In the genomic region with DNA sequence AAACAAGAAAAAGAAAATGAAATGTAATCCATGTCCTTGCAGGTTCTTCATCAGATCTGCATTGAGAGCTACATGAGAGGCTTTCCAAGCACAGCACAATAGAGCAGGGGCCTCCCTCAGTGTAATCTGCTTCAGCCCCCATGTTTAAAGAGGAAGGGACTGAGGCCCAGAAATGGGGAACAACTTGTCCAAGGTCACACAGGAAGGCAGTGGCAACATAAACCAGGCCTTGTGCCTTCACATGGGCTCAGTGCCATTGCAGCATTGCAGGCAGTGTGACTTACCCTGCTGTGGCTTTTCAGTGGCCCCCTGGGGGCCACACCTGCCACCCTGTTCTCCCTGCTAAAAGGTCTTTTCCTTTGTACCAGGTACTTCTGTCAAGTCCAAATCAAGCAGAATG, we compare ENCODE assay signal across 20 cellular contexts.
"Had no signal": no experiment of that assay in that cellular context is flagged by ENCODE, and none has a peak within 500 bp of the region (broad histone marks: within the 10 kb centered on the region; RNA-seq: fewer than 3 reads in every experiment).

No MANE protein-coding gene starts in this region.

- H3K9me3 Mint-ChIP-seq: stimulated activated naive B cell treated with anti-CD40 and anti-IgM and Interleukin-4, amounts not matched to agents 10 μg/mL and 1 μg/mL and 100 μg/mL, for 72 hours; stimulated activated naive CD8-positive, alpha-beta T cell treated with anti-CD3 and anti-CD28 coated beads, Interleukin-15, amount 100 ng/mL, for 72 hours had no signal

- H3K36me3 ChIP-seq: gastrocnemius medialis, heart right ventricle, right atrium auricular region, sigmoid colon, tibial nerve, upper lobe of right lung, vagina had no signal

- H3K4me3 ChIP-seq: dorsolateral prefrontal cortex, gastrocnemius medialis, heart right ventricle, right atrium auricular region, sigmoid colon, skin epidermis, testis, tibial nerve, upper lobe of right lung, vagina had no signal

- H3K36me3 Mint-ChIP-seq: naive thymus-derived CD4-positive, alpha-beta T cell; stimulated activated naive B cell treated with anti-CD40 and anti-IgM and Interleukin-4, amounts not matched to agents 10 μg/mL and 1 μg/mL and 100 μg/mL, for 72 hours had no signal

- H3K27me3 ChIP-seq: gastrocnemius medialis, heart right ventricle, right atrium auricular region, sigmoid colon, testis, tibial nerve, upper lobe of right lung, vagina had no signal

- H3K27ac Mint-ChIP-seq: naive thymus-derived CD4-positive, alpha-beta T cell; stimulated activated naive B cell treated with anti-CD40 and anti-IgM and Interleukin-4, amounts not matched to agents 10 μg/mL and 1 μg/mL and 100 μg/mL, for 72 hours; stimulated activated naive CD8-positive, alpha-beta T cell treated with anti-CD3 and anti-CD28 coated beads, Interleukin-15, amount 100 ng/mL, for 72 hours had no signal

- H3K9me3 ChIP-seq: gastrocnemius medialis, heart right ventricle, right atrium auricular region, sigmoid colon, testis, tibial nerve, upper lobe of right lung, vagina had no signal

- H3K27ac ChIP-seq: dorsolateral prefrontal cortex, gastrocnemius medialis, heart right ventricle, right atrium auricular region, sigmoid colon, skin epidermis, testis, tibial nerve, upper lobe of right lung, vagina had no signal

- H3K4me3 Mint-ChIP-seq: naive thymus-derived CD4-positive, alpha-beta T cell; stimulated activated naive B cell treated with anti-CD40 and anti-IgM and Interleukin-4, amounts not matched to agents 10 μg/mL and 1 μg/mL and 100 μg/mL, for 72 hours; stimulated activated naive CD8-positive, alpha-beta T cell treated with anti-CD3 and anti-CD28 coated beads, Interleukin-15, amount 100 ng/mL, for 72 hours had no signal

- H3K4me1 Mint-ChIP-seq: naive thymus-derived CD4-positive, alpha-beta T cell; stimulated activated naive B cell treated with anti-CD40 and anti-IgM and Interleukin-4, amounts not matched to agents 10 μg/mL and 1 μg/mL and 100 μg/mL, for 72 hours; stimulated activated naive CD8-positive, alpha-beta T cell treated with anti-CD3 and anti-CD28 coated beads, Interleukin-15, amount 100 ng/mL, for 72 hours had no signal

- ATAC-seq: gastrocnemius medialis; heart right ventricle; left lobe of liver; naive thymus-derived CD4-positive, alpha-beta T cell; stimulated activated naive B cell treated with anti-CD40 and anti-IgM and Interleukin-4, amounts not matched to agents 10 μg/mL and 1 μg/mL and 100 μg/mL, for 72 hours; stimulated activated naive CD8-positive, alpha-beta T cell treated with anti-CD3 and anti-CD28 coated beads, Interleukin-15, amount 100 ng/mL, for 72 hours; upper lobe of right lung had no signal

- DNase-seq: dorsolateral prefrontal cortex; effector CD8-positive, alpha-beta T cell; gastrocnemius medialis; heart right ventricle; hypothalamus; kidney glomerular epithelial cell; mammary epithelial cell; naive thymus-derived CD4-positive, alpha-beta T cell; sigmoid colon; stimulated activated CD4-positive, alpha-beta T cell treated with anti-CD3 and anti-CD28 coated beads, Interleukin-2, amount 100 ng/mL, for 24 hours; stimulated activated CD4-positive, alpha-beta T cell treated with anti-CD3 and anti-CD28 coated beads, Interleukin-4, amount 100 ng/mL, for 4 hours; stimulated activated naive B cell treated with anti-CD40 and anti-IgM and Interleukin-4, amounts not matched to agents 10 μg/mL and 1 μg/mL and 100 μg/mL, for 72 hours; stimulated activated naive CD8-positive, alpha-beta T cell treated with anti-CD3 and anti-CD28 coated beads, Interleukin-15, amount 100 ng/mL, for 72 hours; testis; upper lobe of right lung had no signal

- H3K27me3 Mint-ChIP-seq: stimulated activated naive B cell treated with anti-CD40 and anti-IgM and Interleukin-4, amounts not matched to agents 10 μg/mL and 1 μg/mL and 100 μg/mL, for 72 hours; stimulated activated naive CD8-positive, alpha-beta T cell treated with anti-CD3 and anti-CD28 coated beads, Interleukin-15, amount 100 ng/mL, for 72 hours had no signal

- H3K4me1 ChIP-seq: gastrocnemius medialis, heart right ventricle, right atrium auricular region, sigmoid colon, testis, tibial nerve, upper lobe of right lung, vagina had no signal
